16 cellular contexts compared by ENCODE assay signal in the genomic region with DNA sequence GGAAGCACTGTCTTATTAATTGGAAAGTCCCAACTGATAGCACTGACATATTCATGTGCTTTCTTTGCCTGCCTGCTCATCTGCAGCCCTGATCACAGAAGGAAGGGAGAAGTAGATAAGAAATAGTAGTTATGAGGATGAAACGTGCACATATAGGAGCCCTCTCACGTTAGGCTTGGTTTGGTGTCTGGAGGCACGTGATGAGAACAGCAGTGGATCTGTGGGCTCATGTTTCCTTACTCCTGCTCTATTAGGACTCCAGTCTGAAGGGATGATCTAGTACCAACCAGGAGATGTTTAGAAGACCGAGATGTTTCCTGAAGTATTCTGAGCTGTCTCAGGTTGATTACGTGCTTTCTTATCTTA.
DNase-seq lines count a peak whose midpoint lies in the region; ATAC-seq, FAIRE-seq and TF ChIP-seq lines count a peak whose summit lies in the region.
"Had no signal": no experiment of that assay in that cellular context is flagged by ENCODE, and none has a peak within 500 bp of the region (broad histone marks: within the 10 kb centered on the region; RNA-seq: fewer than 3 reads in every experiment).

No MANE protein-coding gene starts in this region.

- no peak overlapping the region for H3K27ac ChIP-seq in thyroid gland
- no peak overlapping the region for H3K27ac ChIP-seq in ascending aorta
- H3K27ac ChIP-seq: body of pancreas, upper lobe of left lung, VCaP had no signal

- H3K9me3 ChIP-seq in BE2C (no peaks in the 10 kb centered on the region), Caco-2 (no peaks in the 10 kb centered on the region), thyroid gland (no peaks in the 10 kb centered on the region), ascending aorta (no peaks in the 10 kb centered on the region)
- H3K9me3 ChIP-seq: body of pancreas, upper lobe of left lung had no signal

- H3K4me1 ChIP-seq in BE2C (peaks cover 9% of the 10 kb centered on the region), Caco-2 (peaks cover 33% of the 10 kb centered on the region), thyroid gland (peaks cover 0 to 14% of the 10 kb centered on the region in 2 donors), ascending aorta (peaks cover 0 to 8% of the 10 kb centered on the region in 2 donors)
- H3K4me1 ChIP-seq: body of pancreas had no signal

- H3K4me3 Mint-ChIP-seq in Caco-2 (ENCODE audit: unreplicated experiment) (no peak overlapping the region), activated B cell treated with CpG ODN at 0.5 μM for 24 hours (peak overlapping the region; percentile 69), memory B cell (no peak overlapping the region)
- H3K4me3 Mint-ChIP-seq: activated CD8-positive, alpha-beta memory T cell treated with anti-CD3 and anti-CD28 coated beads, Interleukin-2, amount 10 ng/mL, durations not matched to agents 7 days and 5 days had no signal

- FAIRE-seq in HTR-8/SVneo (lab: Jason Lieb, UNC) = no peak
- FAIRE-seq: endometrium had no signal

- BruUV-seq in Caco-2 (replicated peaks; lab: Mats Ljungman, UMichigan) = no TSS peak

- H3K4me1 Mint-ChIP-seq in Caco-2 (ENCODE audit: low read depth, unreplicated experiment) = peaks cover 42% of the 10 kb centered on the region
- peaks cover 98% of the 10 kb centered on the region for H3K4me1 Mint-ChIP-seq in activated B cell treated with CpG ODN at 0.5 μM for 24 hours
- H3K4me1 Mint-ChIP-seq in memory B cell = peaks cover 73% of the 10 kb centered on the region

- H3K27me3 ChIP-seq in BE2C (no peaks in the 10 kb centered on the region), Caco-2 (replicated peaks; ENCODE audit: control insufficient read depth, insufficient read depth, low read length) (no peaks in the 10 kb centered on the region), thyroid gland (no peaks in the 10 kb centered on the region), ascending aorta (no peaks in the 10 kb centered on the region)
- H3K27me3 ChIP-seq: body of pancreas, upper lobe of left lung had no signal

- POLR2A ChIA-PET in Caco-2 (lab: Charles Lee) (no interaction called here), activated B cell treated with CpG ODN at 0.5 μM for 24 hours (lab: Charles Lee) (interaction anchor here (0.9 to 2.3 kb wide), 6 partner anchors 12 to 85 kb away, joined by 3 to 8 read pairs (median 5); a partner anchor contains a TSS)

- H3K4me3 ChIP-seq in BE2C (ENCODE audit: low read depth, low read length) (peak overlapping the region; percentile 33), Caco-2 (ENCODE audit: low read depth, low read length) (no peak overlapping the region), thyroid gland (replicated peaks in 1 of 3) (no peak overlapping the region), ascending aorta (no peak overlapping the region)
- H3K4me3 ChIP-seq: body of pancreas, upper lobe of left lung had no signal

- TF ChIP-seq POLR2A in thyroid gland (IDR thresholded peaks at IDR 0.05) = no peak

- 84 to 93% methylated on average over 5 of the region's 5 CpGs for WGBS in thyroid gland, 2 donors

- H3K36me3 ChIP-seq in BE2C = no peaks in the 10 kb centered on the region
- H3K36me3 ChIP-seq in Caco-2 (ENCODE audit: control insufficient read depth, insufficient read depth, low read length) = no peaks in the 10 kb centered on the region
- H3K36me3 ChIP-seq in thyroid gland = no peaks in the 10 kb centered on the region
- no peaks in the 10 kb centered on the region for H3K36me3 ChIP-seq in ascending aorta
- H3K36me3 ChIP-seq: upper lobe of left lung had no signal

- H3K27ac Mint-ChIP-seq in Caco-2 (ENCODE audit: unreplicated experiment) = peak overlapping the region; percentile 47
- peak overlapping the region; percentile 87 for H3K27ac Mint-ChIP-seq in activated B cell treated with CpG ODN at 0.5 μM for 24 hours
- peak overlapping the region; percentile 91 for H3K27ac Mint-ChIP-seq in memory B cell
- H3K27ac Mint-ChIP-seq: activated CD8-positive, alpha-beta memory T cell treated with anti-CD3 and anti-CD28 coated beads, Interleukin-2, amount 10 ng/mL, durations not matched to agents 7 days and 5 days had no signal

- H3K9me3 Mint-ChIP-seq in Caco-2 (ENCODE audit: unreplicated experiment) (no peaks in the 10 kb centered on the region), activated B cell treated with CpG ODN at 0.5 μM for 24 hours (no peaks in the 10 kb centered on the region), memory B cell (no peaks in the 10 kb centered on the region)

- H3K27me3 Mint-ChIP-seq in Caco-2 (ENCODE audit: insufficient read depth, unreplicated experiment) = no peaks in the 10 kb centered on the region
- no peaks in the 10 kb centered on the region for H3K27me3 Mint-ChIP-seq in activated B cell treated with CpG ODN at 0.5 μM for 24 hours
- H3K27me3 Mint-ChIP-seq in memory B cell = no peaks in the 10 kb centered on the region
- H3K27me3 Mint-ChIP-seq: activated CD8-positive, alpha-beta memory T cell treated with anti-CD3 and anti-CD28 coated beads, Interleukin-2, amount 10 ng/mL, durations not matched to agents 7 days and 5 days had no signal

- CTCF ChIA-PET in Caco-2 (lab: Charles Lee) = interaction anchor here (0.6 kb wide), 1 partner anchor 73 kb away, joined by 3 read pairs; no protein-coding TSS in a partner anchor
- CTCF ChIA-PET in activated B cell treated with CpG ODN at 0.5 μM for 24 hours (lab: Charles Lee) = interaction anchor here (1.2 to 1.4 kb wide), 3 partner anchors 12 to 78 kb away, joined by 3 to 5 read pairs (median 4); no protein-coding TSS in a partner anchor

- peaks cover 53% of the 10 kb centered on the region for H3K36me3 Mint-ChIP-seq in Caco-2 (ENCODE audit: insufficient read depth, unreplicated experiment)
- peaks cover 2% of the 10 kb centered on the region for H3K36me3 Mint-ChIP-seq in activated B cell treated with CpG ODN at 0.5 μM for 24 hours (ENCODE audit: low read depth)
- peaks cover 2% of the 10 kb centered on the region for H3K36me3 Mint-ChIP-seq in memory B cell

- peak; percentile 17 for DNase-seq in BE2C
- DNase-seq in Caco-2 = no peak
- DNase-seq in activated B cell treated with CpG ODN at 0.5 μM for 24 hours = no peak
- DNase-seq in memory B cell (ENCODE audit: low spot score in 2 of 2) = no peak
- DNase-seq in thyroid gland = no peak
- DNase-seq in stimulated activated CD4-positive, alpha-beta T cell treated with anti-CD3 and anti-CD28 coated beads, Interleukin-4, amount 100 ng/mL, for 24 hours = no peak
- DNase-seq in HTR-8/SVneo (ENCODE audit: insufficient read length, low spot score) = no peak
- no peak for DNase-seq in ascending aorta (ENCODE audit: low spot score in 2 of 2)
- DNase-seq: activated CD8-positive, alpha-beta memory T cell treated with anti-CD3 and anti-CD28 coated beads, Interleukin-2, amount 10 ng/mL, durations not matched to agents 7 days and 5 days; body of pancreas; COR-L47; occipital lobe; Right ventricle myocardium superior; upper lobe of left lung had no signal

- ATAC-seq in activated B cell treated with CpG ODN at 0.5 μM for 24 hours (ENCODE audit: low read depth) (no peak), memory B cell (ENCODE audit: low read depth) (peak; percentile 10)
- ATAC-seq: activated CD8-positive, alpha-beta memory T cell treated with anti-CD3 and anti-CD28 coated beads, Interleukin-2, amount 10 ng/mL, durations not matched to agents 7 days and 5 days; body of pancreas had no signal

- TF ChIP-seq CTCF in BE2C (IDR thresholded peaks at IDR 0.05; ENCODE audit: low read depth, low read length) (no peak), Caco-2 (IDR thresholded peaks at IDR 0.05; ENCODE audit: insufficient read depth in 1 of 2, low read depth in 1 of 2, low read length in 1 of 2, severe bottlenecking in 1 of 2, unreplicated experiment in 1 of 2) (no peak), activated B cell treated with CpG ODN at 0.5 μM for 24 hours (IDR thresholded peaks at IDR 0.05) (no peak), thyroid gland (IDR thresholded peaks at IDR 0.05) (no peak), ascending aorta (IDR thresholded peaks at IDR 0.05) (no peak)

- intact Hi-C loops in Caco-2 (cut with micrococcal nuclease; ENCODE audit: unreplicated experiment) = no loop called here
- intact Hi-C loops in activated B cell treated with CpG ODN at 0.5 μM for 24 hours (cut with micrococcal nuclease) = no loop called here
- intact Hi-C loops in thyroid gland (cut with DNase I) = no loop called here
- intact Hi-C loops in ascending aorta (cut with DNase I) = no loop called here
